Comparison of ENCODE assay signal across 28 cellular contexts in genomic region chr4:10320130-10320529, GRCh38.
"Had no signal": no experiment of that assay in that cellular context is flagged by ENCODE, and none has a peak within 500 bp of the region (broad histone marks: within the 10 kb centered on the region; RNA-seq: fewer than 3 reads in every experiment).

No MANE protein-coding gene starts in this region.

- DNase-seq: dermis blood vessel endothelial cell; effector memory CD4-positive, alpha-beta T cell; foreskin keratinocyte; glutamatergic neuron; heart right ventricle; hypothalamus; immature natural killer cell; natural killer cell; occipital lobe; ovary; posterior cingulate gyrus; psoas muscle; right cardiac atrium; stimulated activated CD4-positive, alpha-beta T cell treated with anti-CD3 and anti-CD28 coated beads, Interleukin-15, amount 100 ng/mL, for 24 hours; stimulated activated CD4-positive, alpha-beta T cell treated with anti-CD3 and anti-CD28 coated beads, Interleukin-4, amount 100 ng/mL, for 1 hour; stimulated activated CD8-positive, alpha-beta memory T cell treated with anti-CD3 and anti-CD28 coated beads, Interleukin-4, amount 100 ng/mL, for 48 hours; stimulated activated naive CD4-positive, alpha-beta T cell; stimulated activated naive CD8-positive, alpha-beta T cell treated with anti-CD3 and anti-CD28 coated beads, Interleukin-15, amount 100 ng/mL, for 72 hours; transverse colon had no signal

- H3K9me3 ChIP-seq: esophagus muscularis mucosa, heart right ventricle, ovary, psoas muscle, suprapubic skin, transverse colon, vagina had no signal

- H3K4me3 ChIP-seq: coronary artery, esophagus muscularis mucosa, heart right ventricle, lung, ovary, psoas muscle, skin epidermis, suprapubic skin, transverse colon, vagina had no signal

- H3K4me1 ChIP-seq: esophagus muscularis mucosa, foreskin keratinocyte, heart right ventricle, psoas muscle, suprapubic skin, transverse colon, vagina had no signal

- FAIRE-seq: endothelial cell of umbilical vein, keratinocyte had no signal

- H3K36me3 ChIP-seq: esophagus muscularis mucosa, heart right ventricle, ovary, suprapubic skin, transverse colon, vagina had no signal

- H3K27me3 ChIP-seq: esophagus muscularis mucosa, foreskin keratinocyte, ovary, transverse colon, vagina had no signal

- H3K27ac ChIP-seq: coronary artery, esophagus muscularis mucosa, foreskin keratinocyte, heart right ventricle, ovary, psoas muscle, skin epidermis, suprapubic skin, transverse colon, vagina had no signal

- ATAC-seq: foreskin keratinocyte; heart right ventricle; left lobe of liver; natural killer cell; psoas muscle; right cardiac atrium; stimulated activated naive CD8-positive, alpha-beta T cell treated with anti-CD3 and anti-CD28 coated beads, Interleukin-15, amount 100 ng/mL, for 72 hours had no signal
